Comparison of ENCODE assay signal across 8 cellular contexts in genomic region chr14:61698216-61698980, GRCh38. TPM values are rescaled to one million over a fixed set of nuclear protein-coding genes. Genes with fewer than 3 reads are reported as not detected.
A peak's percentile ranks its signal among the peaks of the same experiment; 100 is the strongest.
DNase-seq lines count a peak whose midpoint lies in the region; ATAC-seq and TF ChIP-seq lines count a peak whose summit lies in the region.

No MANE protein-coding gene starts in this region.

- peaks cover 10% of the 10 kb centered on the region for H3K4me1 ChIP-seq in colonic mucosa

- H4K20me1 ChIP-seq in neural cell (ENCODE audit: insufficient read depth), result peaks cover 5% of the 10 kb centered on the region

- no peak for ATAC-seq in HG02623 (IDR thresholded peaks at IDR 0.05; ENCODE audit: unreplicated experiment)
- no peak for ATAC-seq in GM21723 (IDR thresholded peaks at IDR 0.05; ENCODE audit: unreplicated experiment)

- no peaks in the 10 kb centered on the region for H3F3A ChIP-seq in neural cell (ENCODE audit: insufficient read depth, low read length, poor library complexity, severe bottlenecking)

- H3K36me3 ChIP-seq in colonic mucosa (no peaks in the 10 kb centered on the region), neural cell (ENCODE audit: insufficient read depth, low read length) (no peaks in the 10 kb centered on the region)

- H2AFZ ChIP-seq in neural cell (ENCODE audit: low read depth, low read length), result no peak overlapping the region

- H3K36me3 Mint-ChIP-seq in Calu3 (ENCODE audit: insufficient read depth, unreplicated experiment), result peaks cover 72% of the 10 kb centered on the region

- peak overlapping the region; percentile 16 for H3K27ac ChIP-seq in colonic mucosa
- H3K27ac ChIP-seq in neural cell (ENCODE audit: low read length), result no peak overlapping the region

- DNase-seq in Calu3 (no peak), NAMALWA (ENCODE audit: low spot score) (peak; percentile 26), colonic mucosa (no peak), HT-29 (ENCODE audit: low spot score) (no peak), middle frontal gyrus (ENCODE audit: extremely low spot score, low spot score) (no peak)

- no TSS peak for BruUV-seq in Calu3 (replicated peaks; lab: Mats Ljungman, UMichigan)

- peaks cover 79% of the 10 kb centered on the region for H3K79me2 ChIP-seq in neural cell (replicated peaks; ENCODE audit: insufficient read depth, low read length)

- intact Hi-C loops in Calu3 (cut with micrococcal nuclease; ENCODE audit: unreplicated experiment), result loop anchor here (2.0 to 5.0 kb wide), 3 partner anchors 54 to 224 kb away; no protein-coding TSS in a partner anchor
- intact Hi-C loops in colonic mucosa (cut with DNase I), result no loop called here

- H3K27me3 Mint-ChIP-seq in Calu3 (ENCODE audit: unreplicated experiment), result no peaks in the 10 kb centered on the region

- no peak for TF ChIP-seq EP300 in neural cell (conservative IDR thresholded peaks at IDR 0.05; ENCODE audit: poor library complexity, severe bottlenecking)

- H3K4me3 ChIP-seq in colonic mucosa, result peak overlapping the region; percentile 91
- H3K4me3 ChIP-seq in neural cell (ENCODE audit: low read length), result peak overlapping the region; percentile 88

- CTCF ChIA-PET in Calu3 (lab: Charles Lee), result interaction anchor here (0.9 to 1.4 kb wide), 3 partner anchors 136 to 145 kb away, joined by 3 to 5 read pairs (median 4); no protein-coding TSS in a partner anchor

- peak overlapping the region; percentile 93 for H3K27ac Mint-ChIP-seq in Calu3 (ENCODE audit: unreplicated experiment)

- H3K9me2 ChIP-seq in neural cell (ENCODE audit: insufficient read depth, low read length), result no peaks in the 10 kb centered on the region

- H3K9ac ChIP-seq in colonic mucosa (ENCODE audit: low read depth in 2 of 2, low read length in 2 of 2) (peak overlapping the region; percentile 8 to 13), neural cell (ENCODE audit: low read length) (no peak overlapping the region)

- H3K4me3 Mint-ChIP-seq in Calu3 (ENCODE audit: low read depth, unreplicated experiment), result peak overlapping the region; percentile 89

- peaks cover 10% of the 10 kb centered on the region for H3K4me1 Mint-ChIP-seq in Calu3 (ENCODE audit: low read depth, unreplicated experiment)

- no peaks in the 10 kb centered on the region for H3K27me3 ChIP-seq in colonic mucosa
- H3K27me3 ChIP-seq in neural cell (ENCODE audit: insufficient read depth, low read depth, low read length), result no peaks in the 10 kb centered on the region

- TF ChIP-seq RAD21 in neural cell (conservative IDR thresholded peaks at IDR 0.05), result no peak

- no peaks in the 10 kb centered on the region for H3K9me3 ChIP-seq in colonic mucosa
- H3K9me3 ChIP-seq in neural cell (ENCODE audit: low read length), result no peaks in the 10 kb centered on the region

- H3K4me2 ChIP-seq in neural cell (ENCODE audit: low read length), result peak overlapping the region; percentile 81

- H3K9me3 Mint-ChIP-seq in Calu3 (ENCODE audit: low read depth, unreplicated experiment), result no peaks in the 10 kb centered on the region

- TF ChIP-seq CTCF in Calu3 (IDR thresholded peaks at IDR 0.05; ENCODE audit: unreplicated experiment) (no peak), colonic mucosa (IDR thresholded peaks at IDR 0.05) (no peak), neural cell (IDR thresholded peaks at IDR 0.05; ENCODE audit: poor library complexity, severe bottlenecking) (no peak)

TF ChIP-seq in neural cell, 6 proteins besides CTCF, POLR2A, EP300 and RAD21:
- TF ChIP-seq EZH2 (IDR thresholded peaks at IDR 0.05; ENCODE audit: borderline replicate concordance, insufficient read depth, low read length, poor library complexity, severe bottlenecking), result no peak
- TF ChIP-seq TAF1 (IDR thresholded peaks at IDR 0.05; ENCODE audit: low read depth), result no peak
- no peak for TF ChIP-seq SMC3 (conservative IDR thresholded peaks at IDR 0.05; ENCODE audit: poor library complexity)
- TF ChIP-seq POLR2AphosphoS5 (IDR thresholded peaks at IDR 0.05), result no peak
- no peak for TF ChIP-seq REST (IDR thresholded peaks at IDR 0.05; ENCODE audit: borderline replicate concordance)
- no peak for TF ChIP-seq MXI1 (conservative IDR thresholded peaks at IDR 0.05; ENCODE audit: poor library complexity, severe bottlenecking)

RNA-seq across cellular contexts. Expression of gene HIF1A, which starts 3.1 kb away (rescaled TPM):
- total RNA-seq in Calu3 (2022) (213 and 229 TPM in 2 replicates), colonic mucosa (100 to 1,000 TPM in 1 of 2 donors, 10 to 100 TPM in 1; 99.1 to 128 TPM)
- 68.3 and 75.0 TPM in 2 replicates for polyA plus RNA-seq in neural cell
- 157 and 177 TPM in 2 replicates for polyA minus RNA-seq in neural cell
- total RNA-seq in HT-29 (2014; rRNA removed; shearing (Covaris generic)), result 36.5 and 40.6 TPM in 2 replicates
